In the genomic region with DNA sequence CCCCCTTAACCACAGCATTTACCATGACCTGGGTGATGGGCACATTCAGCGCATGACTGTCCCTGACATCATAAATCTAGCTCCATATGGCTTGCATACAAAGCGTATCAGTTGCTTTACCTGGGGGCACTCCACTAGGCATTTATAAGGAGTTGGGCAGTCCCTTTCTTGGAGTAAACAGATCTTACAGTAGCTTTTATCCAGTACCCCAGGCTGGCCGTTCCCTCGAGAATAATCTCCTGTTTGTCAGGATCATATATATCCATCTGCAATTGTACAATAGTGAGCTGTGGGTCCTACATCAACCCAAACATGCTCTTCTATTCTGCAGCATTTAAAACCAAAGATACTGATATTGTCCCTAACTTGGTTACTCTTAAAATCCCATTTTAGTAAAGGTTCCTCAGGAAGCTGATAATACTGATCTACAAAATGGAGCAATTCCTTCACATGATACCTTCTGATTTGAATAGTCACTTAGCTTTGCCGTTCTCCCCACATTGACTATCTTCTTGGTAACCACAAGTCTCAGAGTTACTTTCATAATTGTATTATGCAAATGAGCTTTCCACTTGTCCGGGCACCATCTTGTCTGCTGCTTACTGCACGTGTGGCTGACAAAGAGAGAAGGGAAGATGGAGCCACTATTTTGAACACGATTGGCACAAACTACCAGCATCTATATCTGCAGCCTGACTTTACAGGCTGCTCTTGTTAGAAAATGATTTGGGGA, we compare ENCODE assay signal across 16 cellular contexts.
A peak's percentile ranks its signal among the peaks of the same experiment; 100 is the strongest.
DNase-seq lines count a peak whose midpoint lies in the region; ATAC-seq, FAIRE-seq and TF ChIP-seq lines count a peak whose summit lies in the region.
"Had no signal": no experiment of that assay in that cellular context is flagged by ENCODE, and none has a peak within 500 bp of the region (broad histone marks: within the 10 kb centered on the region; RNA-seq: fewer than 3 reads in every experiment).

No MANE protein-coding gene starts in this region.

- H3K4me1 Mint-ChIP-seq in Caco-2 (ENCODE audit: low read depth, unreplicated experiment), result peaks cover 8% of the 10 kb centered on the region
- H3K4me1 Mint-ChIP-seq: activated naive CD4-positive, alpha-beta T cell treated with anti-CD3 and anti-CD28 coated beads, Interleukin-2, amount 50 U/mL, for 24 hours had no signal

- no peak for TF ChIP-seq CTCF in dorsolateral prefrontal cortex (IDR thresholded peaks at IDR 0.05 in 54 of 56, conservative IDR thresholded peaks at IDR 0.05 in 2 of 56; ENCODE audit: low read depth in 1 of 56, partially characterized antibody in 56 of 56)
- TF ChIP-seq CTCF in Caco-2 (IDR thresholded peaks at IDR 0.05; ENCODE audit: insufficient read depth in 1 of 2, low read depth in 1 of 2, low read length in 1 of 2, severe bottlenecking in 1 of 2, unreplicated experiment in 1 of 2), result no peak
- no peak for TF ChIP-seq CTCF in psoas muscle (IDR thresholded peaks at IDR 0.05)

- 0 out of 2 replicates have a peak, but pooled peaks cover 5% of the 10 kb centered on the region for H3K4me1 ChIP-seq in Caco-2
- H3K4me1 ChIP-seq in psoas muscle, result no peaks in the 10 kb centered on the region
- H3K4me1 ChIP-seq: upper lobe of left lung had no signal

- no peak overlapping the region for H3K4me3 ChIP-seq in dorsolateral prefrontal cortex
- H3K4me3 ChIP-seq in Caco-2 (ENCODE audit: low read depth, low read length), result no peak overlapping the region
- no peak overlapping the region for H3K4me3 ChIP-seq in psoas muscle
- H3K4me3 ChIP-seq: mucosa of descending colon, upper lobe of left lung had no signal

- ATAC-seq in GM19351 (IDR thresholded peaks at IDR 0.05; ENCODE audit: unreplicated experiment), result peak; percentile 92
- peak; percentile 84 for ATAC-seq in HG02642 (IDR thresholded peaks at IDR 0.05; ENCODE audit: poor library complexity, unreplicated experiment)
- peak; percentile 82 for ATAC-seq in HG03439 (IDR thresholded peaks at IDR 0.05; ENCODE audit: unreplicated experiment)
- no peak for ATAC-seq in psoas muscle
- ATAC-seq: mucosa of descending colon had no signal

- CTCF ChIA-PET in Caco-2 (lab: Charles Lee), result no interaction called here

- TF ChIP-seq POLR2A in GM12891 (IDR thresholded peaks at IDR 0.05; ENCODE audit: low read depth, low read length), result no peak

- H3K36me3 ChIP-seq in Caco-2 (ENCODE audit: control insufficient read depth, insufficient read depth, low read length) (no peaks in the 10 kb centered on the region), psoas muscle (ENCODE audit: insufficient read depth in 1 of 2, low read depth in 1 of 2) (no peaks in the 10 kb centered on the region)
- H3K36me3 ChIP-seq: upper lobe of left lung had no signal

- 82 to 91% (median 84%) methylated on average over 8 of the region's 8 CpGs for WGBS in psoas muscle, 3 donors

- H3K36me3 Mint-ChIP-seq in Caco-2 (ENCODE audit: insufficient read depth, unreplicated experiment), result no peaks in the 10 kb centered on the region

- FAIRE-seq in GM12891 (lab: Jason Lieb, UNC), result no peak

- H3K27me3 Mint-ChIP-seq in Caco-2 (ENCODE audit: insufficient read depth, unreplicated experiment), result no peaks in the 10 kb centered on the region

- intact Hi-C loops in dorsolateral prefrontal cortex (cut with DNase I), result no loop called here
- intact Hi-C loops in Caco-2 (cut with micrococcal nuclease; ENCODE audit: unreplicated experiment), result no loop called here
- intact Hi-C loops in psoas muscle (cut with DNase I), result no loop called here

- H3K9me3 ChIP-seq in Caco-2, result 0 out of 2 replicates have a peak, but pooled peaks cover 4% of the 10 kb centered on the region
- no peaks in the 10 kb centered on the region for H3K9me3 ChIP-seq in psoas muscle
- H3K9me3 ChIP-seq: mucosa of descending colon, upper lobe of left lung had no signal

- no peak overlapping the region for H3K27ac Mint-ChIP-seq in Caco-2 (ENCODE audit: unreplicated experiment)
- H3K27ac Mint-ChIP-seq: activated naive CD4-positive, alpha-beta T cell treated with anti-CD3 and anti-CD28 coated beads, Interleukin-2, amount 50 U/mL, for 24 hours had no signal

- peaks cover 7% of the 10 kb centered on the region for H3K9me3 Mint-ChIP-seq in Caco-2 (ENCODE audit: unreplicated experiment)

- H3K4me3 Mint-ChIP-seq in Caco-2 (ENCODE audit: unreplicated experiment), result no peak overlapping the region
- H3K4me3 Mint-ChIP-seq: activated naive CD4-positive, alpha-beta T cell treated with anti-CD3 and anti-CD28 coated beads, Interleukin-2, amount 50 U/mL, for 24 hours had no signal

- H3K27ac ChIP-seq in dorsolateral prefrontal cortex (no peak overlapping the region), psoas muscle (no peak overlapping the region)
- H3K27ac ChIP-seq: KMS-11, upper lobe of left lung had no signal

- POLR2A ChIA-PET in Caco-2 (lab: Charles Lee), result interaction anchor here (0.5 kb wide), 1 partner anchor 145 kb away, joined by 3 read pairs; no protein-coding TSS in a partner anchor

- no peak for DNase-seq in GM12891 (ENCODE audit: insufficient read length, low spot score)
- no peak for DNase-seq in central memory CD4-positive, alpha-beta T cell
- no peak for DNase-seq in dorsolateral prefrontal cortex
- no peak for DNase-seq in Caco-2
- DNase-seq in psoas muscle, result no peak
- DNase-seq: mucosa of descending colon, NCI-H1694, NCI-H748 treated with DMSO at 0.1 percent for 48 hours, posterior cingulate gyrus, SHP77 treated with DMSO at 0.1 percent for 48 hours, upper lobe of left lung had no signal

- H3K27me3 ChIP-seq in dorsolateral prefrontal cortex, result no peaks in the 10 kb centered on the region
- H3K27me3 ChIP-seq in Caco-2 (replicated peaks; ENCODE audit: control insufficient read depth, insufficient read depth, low read length), result no peaks in the 10 kb centered on the region
- no peaks in the 10 kb centered on the region for H3K27me3 ChIP-seq in psoas muscle (ENCODE audit: insufficient read depth in 3 of 3, low read length in 2 of 3)
- H3K27me3 ChIP-seq: upper lobe of left lung had no signal

- BruUV-seq in Caco-2 (replicated peaks; lab: Mats Ljungman, UMichigan), result no TSS peak

TF ChIP-seq in GM12891, 5 proteins besides CTCF, POLR2A, EP300 and RAD21:
- peak; percentile 87; the same call in 1 of the 2 replicates for TF ChIP-seq POU2F2 (IDR thresholded peaks at IDR 0.05; ENCODE audit: low read depth, low read length)
- no peak for TF ChIP-seq TAF1 (IDR thresholded peaks at IDR 0.05; ENCODE audit: low read depth, low read length)
TF ChIP-seq in GM12891: peak in this region for 1.

Comparison
In these comparisons a context has a peak if more than half of its experiments do, and no peak if none do; other contexts are left out.
1. ATAC-seq: peak in GM19351 (single experiment), HG02642 (single experiment) and HG03439 (single experiment); none in psoas muscle (0 of 4).